In the genomic region with DNA sequence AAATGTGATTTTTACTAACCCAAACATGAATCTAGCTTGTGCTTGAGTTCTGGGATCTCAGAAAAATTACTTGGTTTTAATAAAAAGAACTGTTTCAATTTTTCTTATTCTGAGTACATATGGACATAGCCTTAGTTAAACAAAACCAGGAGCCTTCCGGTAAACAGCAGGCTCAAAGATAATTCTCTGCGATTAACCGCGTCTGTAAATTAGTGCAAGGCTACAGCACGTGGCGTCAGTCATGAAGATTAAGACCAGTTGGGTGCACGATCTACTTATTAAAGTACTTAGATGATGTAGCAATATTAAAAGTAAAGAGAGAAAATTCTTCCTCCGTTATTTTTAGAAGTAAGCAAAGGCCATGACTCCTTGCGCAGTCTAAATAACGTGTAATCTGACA, we compare ENCODE assay signal across 10 cellular contexts. TPM values are rescaled to one million over a fixed set of nuclear protein-coding genes. Genes with fewer than 3 reads are reported as not detected.
DNase-seq lines count a peak whose midpoint lies in the region; ATAC-seq and TF ChIP-seq lines count a peak whose summit lies in the region.
"Had no signal": no experiment of that assay in that cellular context is flagged by ENCODE, and none has a peak within 500 bp of the region (broad histone marks: within the 10 kb centered on the region; RNA-seq: fewer than 3 reads in every experiment).

No MANE protein-coding gene starts in this region.

- H2BK5ac ChIP-seq in IMR-90 (ENCODE audit: low read depth, low read length, poor library complexity, severe bottlenecking), result peak overlapping the region; percentile 43
- H2BK5ac ChIP-seq in neuronal stem cell (ENCODE audit: low read length), result no peak overlapping the region

- H2AK5ac ChIP-seq in IMR-90 (ENCODE audit: low read depth, low read length) (no peak overlapping the region), neuronal stem cell (ENCODE audit: low read depth, low read length) (no peak overlapping the region)

- H3K79me1 ChIP-seq in IMR-90 (ENCODE audit: low read depth in 1 of 2, low read length in 2 of 2), result peaks cover 0 to 7% of the 10 kb centered on the region in 2 experiments; a peak in 2 of 4 replicates
- no peaks in the 10 kb centered on the region for H3K79me1 ChIP-seq in neuronal stem cell (ENCODE audit: low read depth, low read length)

- H3K4me2 ChIP-seq in IMR-90 (ENCODE audit: low read depth, low read length), result peak overlapping the region; percentile 89
- H3K4me2 ChIP-seq in neuronal stem cell (ENCODE audit: insufficient read depth, low read length, poor library complexity, severe bottlenecking), result no peak overlapping the region

- H4K8ac ChIP-seq in IMR-90 (ENCODE audit: low read depth in 2 of 2, low read length in 2 of 2) (peak overlapping the region in 1 of 2 experiments; percentile 44; a peak in 1 of 4 replicates), neuronal stem cell (ENCODE audit: low read depth, low read length) (no peak overlapping the region)

- no peak overlapping the region for H3K27ac ChIP-seq in AG04450 (ENCODE audit: low read depth, low read length)
- no peak overlapping the region for H3K27ac ChIP-seq in IMR-90 (ENCODE audit: insufficient read depth, low read length)
- H3K27ac ChIP-seq in neuronal stem cell (replicated peaks; ENCODE audit: low read length), result no peak overlapping the region

- H2BK20ac ChIP-seq in IMR-90 (ENCODE audit: low read depth, low read length), result no peak overlapping the region

- POLR2A ChIA-PET in AG04450 (lab: Yijun Ruan, JAX) (no interaction called here), IMR-90 (lab: Charles Lee; ENCODE audit: unreplicated experiment) (no interaction called here)

- peak overlapping the region; percentile 44; the same call in 1 of the 2 replicates for H4K5ac ChIP-seq in IMR-90 (ENCODE audit: low read depth, low read length)

- H2BK15ac ChIP-seq in IMR-90 (ENCODE audit: low read depth, low read length) (0 out of 3 replicates have a peak overlapping the region, but pooled peaks have one; percentile 1), neuronal stem cell (ENCODE audit: low read length) (no peak overlapping the region)

- H3K4me1 ChIP-seq in IMR-90 (ENCODE audit: control insufficient read depth, insufficient read depth, low read length), result peaks cover 2% of the 10 kb centered on the region; the same call in 1 of the 2 replicates
- H3K4me1 ChIP-seq in neuronal stem cell (ENCODE audit: control insufficient read depth in 2 of 2, insufficient read depth in 1 of 2, low read depth in 1 of 2, low read length in 2 of 2), result peaks cover 2 to 28% of the 10 kb centered on the region in 2 donors

- no peak for TF ChIP-seq POLR2A in IMR-90 (IDR thresholded peaks at IDR 0.05; ENCODE audit: low read depth, low read length)

- no peak overlapping the region for H3K56ac ChIP-seq in IMR-90 (ENCODE audit: extremely low read depth, insufficient read depth, low read length)

- H3K4ac ChIP-seq in IMR-90 (ENCODE audit: low read depth, low read length), result 0 out of 2 replicates have a peak overlapping the region, but pooled peaks have one; percentile 29
- no peak overlapping the region for H3K4ac ChIP-seq in neuronal stem cell (ENCODE audit: low read length)

- H4K91ac ChIP-seq in IMR-90 (ENCODE audit: insufficient read depth, low read depth, low read length) (no peak overlapping the region), neuronal stem cell (ENCODE audit: low read depth, low read length, poor library complexity) (no peak overlapping the region)

- peak overlapping the region; percentile 72 for H3K4me3 ChIP-seq in AG04450 (ENCODE audit: low read depth, low read length)
- peak overlapping the region; percentile 96 for H3K4me3 ChIP-seq in IMR-90 (ENCODE audit: insufficient read depth, low read depth, low read length)
- H3K4me3 ChIP-seq in fibroblast of mammary gland (ENCODE audit: control insufficient read depth, low read depth, low read length), result peak overlapping the region; percentile 65
- peak overlapping the region in 1 of 2 donors; percentile 54 for H3K4me3 ChIP-seq in neuronal stem cell (ENCODE audit: low read length in 2 of 2)

- H3K9me3 ChIP-seq in AG04450 (ENCODE audit: control insufficient read depth, insufficient read depth, low read length) (no peaks in the 10 kb centered on the region), IMR-90 (ENCODE audit: control insufficient read depth, insufficient read depth, low read length) (no peaks in the 10 kb centered on the region), neuronal stem cell (replicated peaks in 1 of 2; ENCODE audit: control insufficient read depth in 2 of 2, insufficient read depth in 1 of 2, low read depth in 1 of 2, low read length in 2 of 2) (peaks cover 0 to 9% of the 10 kb centered on the region in 2 donors)

- peak overlapping the region; percentile 14; the same call in 1 of the 2 replicates for H2BK120ac ChIP-seq in IMR-90 (ENCODE audit: low read depth, low read length)
- H2BK120ac ChIP-seq in neuronal stem cell (ENCODE audit: low read depth, low read length), result no peak overlapping the region

- no peak for TF ChIP-seq RAD21 in IMR-90 (IDR thresholded peaks at IDR 0.05; ENCODE audit: low read length)

- no peaks in the 10 kb centered on the region for H3K9me1 ChIP-seq in IMR-90 (ENCODE audit: insufficient read depth, low read length)

- no peaks in the 10 kb centered on the region for H4K20me1 ChIP-seq in IMR-90 (ENCODE audit: insufficient read depth, low read length)

- TF ChIP-seq CTCF in AG04450 (IDR thresholded peaks at IDR 0.05; ENCODE audit: low read depth, low read length) (no peak), IMR-90 (conservative IDR thresholded peaks at IDR 0.05; ENCODE audit: low read depth, low read length) (no peak), fibroblast of mammary gland (conservative IDR thresholded peaks at IDR 0.05; ENCODE audit: control insufficient read depth, insufficient read depth, low read depth, low read length) (no peak)

- BruUV-seq in IMR-90 (replicated peaks; lab: Mats Ljungman, UMichigan), result no TSS peak

- CTCF ChIA-PET in AG04450 (lab: Charles Lee), result interaction anchor here (0.6 to 2.6 kb wide), 4 partner anchors 9 to 216 kb away, joined by 3 to 17 read pairs (median 4); no protein-coding TSS in a partner anchor
- CTCF ChIA-PET in IMR-90 (lab: Yijun Ruan, JAX), result interaction anchor here (1.9 kb wide), 1 partner anchor 9 kb away, joined by 4 read pairs; no protein-coding TSS in a partner anchor

- dilution Hi-C loops in IMR-90 (cut with HindIII; ENCODE audit: low sequenced_read_pairs, unreplicated experiment), result no loop called here

- in situ Hi-C loops in IMR-90 (cut with MboI; ENCODE audit: low sequenced_read_pairs), result no loop called here

- 0 out of 2 replicates have a peak overlapping the region, but pooled peaks have one; percentile 20 for H3K18ac ChIP-seq in IMR-90 (ENCODE audit: low read depth, low read length)
- H3K18ac ChIP-seq in neuronal stem cell (ENCODE audit: low read length), result no peak overlapping the region

- intact Hi-C loops in IMR-90 (cut with micrococcal nuclease), result loop anchor here (1.0 to 2.0 kb wide), 2 partner anchors 167 to 215 kb away; a partner anchor contains a TSS

- H2BK12ac ChIP-seq in neuronal stem cell (ENCODE audit: low read length), result no peak overlapping the region

- ATAC-seq in IMR-90 (ENCODE audit: low read depth), result no peak

- peak overlapping the region; percentile 24; the same call in 1 of the 2 replicates for H3K9ac ChIP-seq in IMR-90 (ENCODE audit: low read depth, low read length)
- H3K9ac ChIP-seq in neuronal stem cell (ENCODE audit: low read depth, low read length, poor library complexity), result no peak overlapping the region

- H3K14ac ChIP-seq in IMR-90 (replicated peaks; ENCODE audit: low read depth, low read length), result no peak overlapping the region
- no peak overlapping the region for H3K14ac ChIP-seq in neuronal stem cell (ENCODE audit: low read length)

- H3K36me3 ChIP-seq in IMR-90 (ENCODE audit: control insufficient read depth, insufficient read depth, low read length), result no peaks in the 10 kb centered on the region
- peaks cover 0 to 44% of the 10 kb centered on the region in 2 donors for H3K36me3 ChIP-seq in neuronal stem cell (replicated peaks in 1 of 2; ENCODE audit: control insufficient read depth in 2 of 2, insufficient read depth in 2 of 2, low read length in 2 of 2)

- DNase-seq in AG04450 (ENCODE audit: low read depth, low spot score), result no peak
- peak; percentile 12 for DNase-seq in IMR-90
- peak; percentile 30 for DNase-seq in fibroblast of mammary gland (ENCODE audit: low read depth)
- DNase-seq in neuronal stem cell (ENCODE audit: low spot score), result no peak
- no peak for DNase-seq in T1000 (lab: John Stamatoyannopoulos, UW)
- DNase-seq in putamen (ENCODE audit: low spot score), result no peak
- no peak for DNase-seq in NCI-H146 treated with DMSO at 0.1 percent for 48 hours (lab: John Stamatoyannopoulos, UW; ENCODE audit: unreplicated experiment)
- no peak for DNase-seq in NCI-H345 treated with DMSO at 0.1 percent for 48 hours (lab: John Stamatoyannopoulos, UW; ENCODE audit: unreplicated experiment)
- DNase-seq: activated CD4-positive, CD25-positive, alpha-beta regulatory T cell treated with anti-CD3 and anti-CD28 coated beads, Interleukin-2, amount 50 U/mL, for 72 hours; KG1 had no signal

- no CpG with 5 or more reads among the region's 10 CpGs for WGBS in IMR-90 (ENCODE audit: extremely low coverage in 2 of 2, insufficient read length in 1 of 2), 2 experiments
- WGBS in neuronal stem cell (ENCODE audit: extremely low coverage in 2 of 2, insufficient read length in 2 of 2, insufficient replicate concordance in 1 of 2), 2 donors, result 100% methylated on average over 1 of the region's 10 CpGs; no CpG with 5 or more reads in 1 of the 2 donors

- no peak overlapping the region for H2AK9ac ChIP-seq in IMR-90 (replicated peaks; ENCODE audit: low read depth, low read length, poor library complexity)

- peak overlapping the region; percentile 78; the same call in 1 of the 2 replicates for H3K23ac ChIP-seq in IMR-90 (ENCODE audit: low read depth, low read length)
- no peak overlapping the region for H3K23ac ChIP-seq in neuronal stem cell (ENCODE audit: low read depth, low read length, poor library complexity)

- H2AFZ ChIP-seq in IMR-90 (replicated peaks; ENCODE audit: low read length, poor library complexity) (no peak overlapping the region), neuronal stem cell (ENCODE audit: low read length) (peak overlapping the region; percentile 36)

- H3K27me3 ChIP-seq in AG04450 (ENCODE audit: control insufficient read depth, insufficient read depth, low read length) (no peaks in the 10 kb centered on the region), IMR-90 (ENCODE audit: control insufficient read depth, insufficient read depth, low read length) (no peaks in the 10 kb centered on the region), neuronal stem cell (ENCODE audit: control insufficient read depth in 3 of 3, insufficient read depth in 3 of 3, low read depth in 1 of 3, low read length in 3 of 3) (no peaks in the 10 kb centered on the region)

TF ChIP-seq in IMR-90, 13 proteins besides CTCF, POLR2A, EP300 and RAD21 (continues in another document):
- TF ChIP-seq CHD1 (IDR thresholded peaks at IDR 0.05; ENCODE audit: low read depth, low read length), result no peak

RNA-seq across cellular contexts. Expression of a gene that starts 0.7 kb away (rescaled TPM):
- polyA plus RNA-seq in AG04450 (2011; rRNA removed), result 5.3 and 6.0 TPM in 2 replicates
- polyA minus RNA-seq in AG04450 (2011; rRNA and poly(A)+ RNA removed), result 3.9 and 5.8 TPM in 2 replicates
- total RNA-seq in IMR-90 (2012; rRNA removed), result 13.9 and 15.8 TPM in 2 replicates
- 7.2 and 8.0 TPM in 2 replicates for polyA plus RNA-seq in IMR-90 (2012; rRNA removed)
- 4.3 and 4.9 TPM in 2 replicates for polyA plus RNA-seq in IMR-90 (2012; cell fraction: cytosol; rRNA removed)
- polyA plus RNA-seq in IMR-90 (2012; cell fraction: nucleus; rRNA removed; ENCODE audit: low replicate concordance), result 1.5 and 2.6 TPM in 2 replicates
- polyA plus RNA-seq in neuronal stem cell (2013, experiment 1 of 2), result 1.6 TPM
- polyA plus RNA-seq in neuronal stem cell (2013, experiment 2 of 2), result 1.8 TPM

Comparison
In these comparisons a context has a peak if more than half of its experiments do, and no peak if none do; other contexts are left out.
1. DNase-seq: peak in IMR-90 (single experiment) and fibroblast of mammary gland (single experiment); none in AG04450 (single experiment), neuronal stem cell (single experiment), T1000 (single experiment), putamen (single experiment), NCI-H146 treated with DMSO at 0.1 percent for 48 hours (single experiment) and NCI-H345 treated with DMSO at 0.1 percent for 48 hours (single experiment).